ENCODE assay signal across 1 cellular context in genomic region chr2:101361519-101361918, GRCh38.
TF ChIP-seq lines count a peak whose summit lies in the region.

No MANE protein-coding gene starts in this region.

TF ChIP-seq in GM12878, 131 proteins besides CTCF, POLR2A, EP300 and RAD21 (continued from another document):
- no peak for TF ChIP-seq CEBPZ (IDR thresholded peaks at IDR 0.05; ENCODE audit: low read depth, low read length)
